15 cellular contexts compared by ENCODE assay signal in the genomic region with DNA sequence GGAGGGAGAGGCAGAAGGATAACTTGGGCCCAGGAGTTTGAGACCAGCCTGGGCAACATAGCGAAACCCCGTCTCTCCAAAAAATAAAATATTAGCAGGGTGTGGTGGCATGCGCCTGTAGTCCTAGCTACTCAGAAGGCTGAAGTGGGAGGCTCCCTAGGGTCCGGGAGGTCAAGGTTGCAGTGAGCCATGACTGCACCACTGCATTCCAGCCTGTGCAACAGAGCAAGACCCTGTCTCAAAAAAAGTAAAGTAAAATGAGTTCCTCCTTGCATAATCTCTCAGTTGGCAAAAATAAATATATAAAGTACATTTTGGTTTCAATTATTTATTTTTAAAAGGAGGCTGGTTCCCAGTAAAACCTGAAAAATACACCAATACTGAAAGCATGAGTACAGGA. TPM values are rescaled to one million over a fixed set of nuclear protein-coding genes. Genes with fewer than 3 reads are reported as not detected.
DNase-seq lines count a peak whose midpoint lies in the region; ATAC-seq lines count a peak whose summit lies in the region.
"Had no signal": no experiment of that assay in that cellular context is flagged by ENCODE, and none has a peak within 500 bp of the region (broad histone marks: within the 10 kb centered on the region; RNA-seq: fewer than 3 reads in every experiment).

No MANE protein-coding gene starts in this region.

- peak overlapping the region; percentile 54 for H3K4me2 ChIP-seq in BLaER1
- H3K4me2 ChIP-seq: A549 had no signal

- no peaks in the 10 kb centered on the region for H3K27me3 Mint-ChIP-seq in T-helper 17 cell
- H3K27me3 Mint-ChIP-seq in activated naive CD8-positive, alpha-beta T cell treated with anti-CD3 and anti-CD28 coated beads, Interleukin-2, amount 50 U/mL, for 24 hours = no peaks in the 10 kb centered on the region
- H3K27me3 Mint-ChIP-seq: CD8-positive, alpha-beta memory T cell; IgD-negative memory B cell had no signal

- H3K9me3 ChIP-seq in BLaER1 (no peaks in the 10 kb centered on the region), T-helper 17 cell (ENCODE audit: control insufficient read depth, low read length, poor library complexity, severe bottlenecking) (no peaks in the 10 kb centered on the region)
- H3K9me3 ChIP-seq: A549, Caco-2 had no signal

- peaks cover 98% of the 10 kb centered on the region for H3K36me3 ChIP-seq in BLaER1

- in situ Hi-C loops in ACHN (cut with HindIII; ENCODE audit: low pct_ligation_motif_present, low pct_unique_long_range_greater_than_20kb, low sequenced_read_pairs) = no loop called here

- peaks cover 18% of the 10 kb centered on the region for H3K4me1 ChIP-seq in BLaER1
- H3K4me1 ChIP-seq: Caco-2 had no signal

- no peak for ATAC-seq in T-helper 17 cell
- no peak for ATAC-seq in HG03521 (IDR thresholded peaks at IDR 0.05; ENCODE audit: unreplicated experiment)
- no peak for ATAC-seq in HG03280 (IDR thresholded peaks at IDR 0.05; ENCODE audit: unreplicated experiment)
- no peak for ATAC-seq in activated naive CD8-positive, alpha-beta T cell treated with anti-CD3 and anti-CD28 coated beads, Interleukin-2, amount 50 U/mL, for 24 hours
- ATAC-seq: A549 had no signal

- H3K36me3 Mint-ChIP-seq in T-helper 17 cell (ENCODE audit: low read depth) = peaks cover 26% of the 10 kb centered on the region
- H3K36me3 Mint-ChIP-seq in activated naive CD8-positive, alpha-beta T cell treated with anti-CD3 and anti-CD28 coated beads, Interleukin-2, amount 50 U/mL, for 24 hours (ENCODE audit: low read depth) = peaks cover 83% of the 10 kb centered on the region

- H3K27me3 ChIP-seq in BLaER1 = no peaks in the 10 kb centered on the region

- H3K27ac Mint-ChIP-seq in T-helper 17 cell = no peak overlapping the region
- no peak overlapping the region for H3K27ac Mint-ChIP-seq in activated naive CD8-positive, alpha-beta T cell treated with anti-CD3 and anti-CD28 coated beads, Interleukin-2, amount 50 U/mL, for 24 hours
- H3K27ac Mint-ChIP-seq: CD8-positive, alpha-beta memory T cell; HFFc6 had no signal

- H3K9ac ChIP-seq in BLaER1 = no peak overlapping the region

- DNase-seq in ACHN (peak; percentile 53), T-helper 17 cell (no peak), kidney glomerular epithelial cell (lab: John Stamatoyannopoulos, UW) (peak; percentile 46)
- no peak for DNase-seq in activated naive CD8-positive, alpha-beta T cell treated with anti-CD3 and anti-CD28 coated beads, Interleukin-2, amount 50 U/mL, for 24 hours
- DNase-seq: Caco-2; CD8-positive, alpha-beta memory T cell; DMS53; GF-D8; HCEC 1CT; HFFc6 had no signal

- H4K20me1 ChIP-seq in BLaER1 = peaks cover 100% of the 10 kb centered on the region

- no peak overlapping the region for H3K27ac ChIP-seq in BLaER1
- H3K27ac ChIP-seq: A549 had no signal

- H3K9me3 Mint-ChIP-seq in activated naive CD8-positive, alpha-beta T cell treated with anti-CD3 and anti-CD28 coated beads, Interleukin-2, amount 50 U/mL, for 24 hours = no peaks in the 10 kb centered on the region
- H3K9me3 Mint-ChIP-seq: CD8-positive, alpha-beta memory T cell; IgD-negative memory B cell had no signal

- peak overlapping the region; percentile 21 for H3K4me3 Mint-ChIP-seq in T-helper 17 cell
- no peak overlapping the region for H3K4me3 Mint-ChIP-seq in activated naive CD8-positive, alpha-beta T cell treated with anti-CD3 and anti-CD28 coated beads, Interleukin-2, amount 50 U/mL, for 24 hours
- H3K4me3 Mint-ChIP-seq: CD8-positive, alpha-beta memory T cell; HFFc6; IgD-negative memory B cell had no signal

- peaks cover 19% of the 10 kb centered on the region for H3K4me1 Mint-ChIP-seq in T-helper 17 cell
- peaks cover 9% of the 10 kb centered on the region for H3K4me1 Mint-ChIP-seq in activated naive CD8-positive, alpha-beta T cell treated with anti-CD3 and anti-CD28 coated beads, Interleukin-2, amount 50 U/mL, for 24 hours

- no peak overlapping the region for H3K4me3 ChIP-seq in BLaER1
- H3K4me3 ChIP-seq: A549 had no signal

RNA-seq across cellular contexts. Expression of a gene that starts 11.8 kb away (rescaled TPM):
- under 1 TPM; 0.15 to 0.34 TPM for total RNA-seq in T-helper 17 cell

RNA-seq across cellular contexts. Expression of a gene that starts 39.3 kb away (rescaled TPM):
- total RNA-seq in T-helper 17 cell = 100 to 1,000 TPM; 149 to 169 TPM

Comparison
In these comparisons a context has a peak if more than half of its experiments do, and no peak if none do; other contexts are left out.
1. DNase-seq: peak in ACHN (single experiment) and kidney glomerular epithelial cell (single experiment); none in T-helper 17 cell (0 of 3) and activated naive CD8-positive, alpha-beta T cell treated with anti-CD3 and anti-CD28 coated beads, Interleukin-2, amount 50 U/mL, for 24 hours (single experiment).